Comparison of ENCODE assay signal across 27 cellular contexts in genomic region chr4:107098403-107098802, GRCh38.
"Had no signal": no experiment of that assay in that cellular context is flagged by ENCODE, and none has a peak within 500 bp of the region (broad histone marks: within the 10 kb centered on the region; RNA-seq: fewer than 3 reads in every experiment).

No MANE protein-coding gene starts in this region.

- H3K4me3 Mint-ChIP-seq: activated CD8-positive, alpha-beta T cell treated with anti-CD3 and anti-CD28 coated beads, Interleukin-2, amount 10 ng/mL, durations not matched to agents 7 days and 5 days; nephron progenitor cell; stimulated activated naive B cell treated with anti-CD40 and anti-IgM and Interleukin-4, amounts not matched to agents 10 μg/mL and 1 μg/mL and 100 μg/mL, for 72 hours; T-helper 2 cell treated with Interferon-gamma antibody and Interleukin-4, amounts not matched to agents 5 μg/mL and 100 μg/mL, for 36 hours; type B pancreatic cell had no signal

- H3K36me3 Mint-ChIP-seq: activated naive CD4-positive, alpha-beta T cell treated with anti-CD3 and anti-CD28 coated beads, Interleukin-2, amount 50 U/mL, for 72 hours; type B pancreatic cell had no signal

- DNase-seq: activated CD4-positive, alpha-beta T cell treated with anti-CD3 and anti-CD28 coated beads for 1 hour; activated CD4-positive, alpha-beta T cell treated with anti-CD3 and anti-CD28 coated beads, Interleukin-2, amount 50 U/mL, for 1 hour; activated CD8-positive, alpha-beta T cell treated with anti-CD3 and anti-CD28 coated beads, Interleukin-2, amount 10 ng/mL, durations not matched to agents 7 days and 5 days; activated gamma-delta T cell treated with Interleukin-2 at 50 U/mL for 16 hours; activated T-cell treated with anti-CD3 and anti-CD28 coated beads, Interleukin-2, amount 50 U/mL, for 1 hour; aorta; brain microvascular endothelial cell; central memory CD4-positive, alpha-beta T cell; effector memory CD4-positive, alpha-beta T cell; head of caudate nucleus; hypothalamus; left ventricle myocardium superior; nephron progenitor cell; occipital lobe; sigmoid colon; stimulated activated CD4-positive, alpha-beta T cell treated with anti-CD3 and anti-CD28 coated beads, Interleukin-2, amount 100 ng/mL, for 48 hours; stimulated activated CD8-positive, alpha-beta memory T cell treated with anti-CD3 and anti-CD28 coated beads, Interleukin-4, amount 100 ng/mL, for 48 hours; stimulated activated naive B cell treated with anti-CD40 and anti-IgM and Interleukin-4, amounts not matched to agents 10 μg/mL and 1 μg/mL and 100 μg/mL, for 72 hours; testis had no signal

- H3K27ac ChIP-seq: brain microvascular endothelial cell, esophagus muscularis mucosa, gastroesophageal sphincter, sigmoid colon, testis, vagina, VCaP had no signal

- H3K9me3 Mint-ChIP-seq: nephron progenitor cell; T-helper 2 cell treated with Interferon-gamma antibody and Interleukin-4, amounts not matched to agents 5 μg/mL and 100 μg/mL, for 36 hours had no signal

- H3K4me2 ChIP-seq: smooth muscle cell had no signal

- ATAC-seq: activated CD8-positive, alpha-beta T cell treated with anti-CD3 and anti-CD28 coated beads, Interleukin-2, amount 10 ng/mL, durations not matched to agents 7 days and 5 days; activated naive CD4-positive, alpha-beta T cell treated with anti-CD3 and anti-CD28 coated beads, Interleukin-2, amount 50 U/mL, for 72 hours; gastroesophageal sphincter; left ventricle myocardium superior; stimulated activated naive B cell treated with anti-CD40 and anti-IgM and Interleukin-4, amounts not matched to agents 10 μg/mL and 1 μg/mL and 100 μg/mL, for 72 hours had no signal

- H3K4me3 ChIP-seq: esophagus muscularis mucosa, gastroesophageal sphincter, sigmoid colon, smooth muscle cell, testis, vagina had no signal

- H3K27ac Mint-ChIP-seq: activated CD8-positive, alpha-beta T cell treated with anti-CD3 and anti-CD28 coated beads, Interleukin-2, amount 10 ng/mL, durations not matched to agents 7 days and 5 days; activated naive CD4-positive, alpha-beta T cell treated with anti-CD3 and anti-CD28 coated beads, Interleukin-2, amount 50 U/mL, for 72 hours; nephron progenitor cell; stimulated activated naive B cell treated with anti-CD40 and anti-IgM and Interleukin-4, amounts not matched to agents 10 μg/mL and 1 μg/mL and 100 μg/mL, for 72 hours; T-helper 2 cell treated with Interferon-gamma antibody and Interleukin-4, amounts not matched to agents 5 μg/mL and 100 μg/mL, for 36 hours; type B pancreatic cell had no signal

- H3K4me1 ChIP-seq: esophagus muscularis mucosa, gastroesophageal sphincter, sigmoid colon, testis, vagina had no signal

- H3K27me3 Mint-ChIP-seq: stimulated activated naive B cell treated with anti-CD40 and anti-IgM and Interleukin-4, amounts not matched to agents 10 μg/mL and 1 μg/mL and 100 μg/mL, for 72 hours had no signal

- H3K36me3 ChIP-seq: brain microvascular endothelial cell, esophagus muscularis mucosa, gastroesophageal sphincter, sigmoid colon, vagina had no signal

- H3K27me3 ChIP-seq: brain microvascular endothelial cell, esophagus muscularis mucosa, gastroesophageal sphincter, sigmoid colon, testis, vagina had no signal

- H3K9me3 ChIP-seq: esophagus muscularis mucosa, gastroesophageal sphincter, sigmoid colon, testis, vagina had no signal

- H3K4me1 Mint-ChIP-seq: nephron progenitor cell; stimulated activated naive B cell treated with anti-CD40 and anti-IgM and Interleukin-4, amounts not matched to agents 10 μg/mL and 1 μg/mL and 100 μg/mL, for 72 hours had no signal
